10 cellular contexts compared by ENCODE assay signal in the genomic region with DNA sequence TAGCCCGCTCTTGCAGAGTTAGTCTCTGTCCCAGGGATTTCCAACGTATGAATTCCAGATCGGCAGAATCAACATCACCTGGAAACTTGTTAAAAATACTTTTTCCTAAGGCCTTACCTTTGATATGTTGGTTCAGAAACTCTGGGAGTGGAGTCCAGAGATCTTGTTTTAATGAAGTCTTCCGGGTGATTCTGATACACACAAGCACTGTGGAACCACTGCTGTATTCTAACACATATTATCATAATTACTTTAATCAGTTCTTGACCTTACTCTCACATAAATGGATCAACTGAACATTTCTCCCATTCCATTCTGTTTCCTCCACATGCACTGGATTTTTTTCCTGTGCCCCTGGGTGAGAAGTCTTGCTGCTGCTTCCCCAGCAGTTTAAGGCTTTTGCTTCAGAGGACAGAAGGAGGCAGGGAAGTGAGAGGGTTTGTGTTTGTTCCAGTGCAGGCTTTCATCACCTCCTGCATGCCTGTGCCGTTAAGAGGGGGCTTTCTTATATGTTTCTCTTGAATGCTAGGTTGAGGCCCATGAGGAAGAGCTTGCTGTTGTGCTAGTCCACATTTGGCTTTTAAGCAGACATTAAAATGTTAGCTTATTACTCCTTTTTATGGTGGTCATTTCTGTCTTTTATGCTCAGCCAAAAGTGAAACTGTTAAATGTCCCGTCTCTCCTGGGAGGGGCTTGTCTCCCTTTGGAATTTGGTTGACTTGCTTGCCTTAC. TPM values are rescaled to one million over a fixed set of nuclear protein-coding genes. Genes with fewer than 3 reads are reported as not detected.
DNase-seq lines count a peak whose midpoint lies in the region; ATAC-seq, FAIRE-seq and TF ChIP-seq lines count a peak whose summit lies in the region.
"Had no signal": no experiment of that assay in that cellular context is flagged by ENCODE, and none has a peak within 500 bp of the region (broad histone marks: within the 10 kb centered on the region; RNA-seq: fewer than 3 reads in every experiment).

No MANE protein-coding gene starts in this region.

- no peak overlapping the region for H2BK15ac ChIP-seq in mesendoderm (replicated peaks; ENCODE audit: low read depth)

- peaks cover 35% of the 10 kb centered on the region for H3K4me1 Mint-ChIP-seq in dendritic cell treated with granulocyte-macrophage colony-stimulating factor and Interleukin-4, amounts not matched to agents 40 ng/mL and 50 ng/mL, for 4 days (ENCODE audit: low read depth)

- in situ Hi-C loops in HAP-1 (cut with MboI; ENCODE audit: low sequenced_read_pairs): loop anchor here (10.0 kb wide), 1 partner anchor 96 kb away; no protein-coding TSS in a partner anchor

- H2AK5ac ChIP-seq in mesendoderm (ENCODE audit: low read length): no peak overlapping the region

- H3K9me3 ChIP-seq in right atrium auricular region (no peaks in the 10 kb centered on the region), vagina (no peaks in the 10 kb centered on the region), HAP-1 (no peaks in the 10 kb centered on the region)

- no peak overlapping the region for H2BK120ac ChIP-seq in mesendoderm (ENCODE audit: low read depth, low read length)

- no peak for FAIRE-seq in GM19239 (lab: Jason Lieb, UNC)

- no peaks in the 10 kb centered on the region for H3K36me3 Mint-ChIP-seq in dendritic cell treated with granulocyte-macrophage colony-stimulating factor and Interleukin-4, amounts not matched to agents 40 ng/mL and 50 ng/mL, for 4 days (ENCODE audit: low read depth)

- H3K79me2 ChIP-seq in mesendoderm (ENCODE audit: control insufficient read depth, insufficient read depth, low read length): peaks cover 16% of the 10 kb centered on the region

- H3K4me1 ChIP-seq in right atrium auricular region (peaks cover 0 to 43% of the 10 kb centered on the region in 2 donors), mesendoderm (ENCODE audit: control insufficient read depth, low read depth, low read length) (no peaks in the 10 kb centered on the region), vagina (peaks cover 51% of the 10 kb centered on the region), HAP-1 (peaks cover 18% of the 10 kb centered on the region; the same call in 1 of the 2 replicates)

- H3K79me1 ChIP-seq in mesendoderm (ENCODE audit: low read length): peaks cover 10% of the 10 kb centered on the region

- H4K5ac ChIP-seq in mesendoderm (ENCODE audit: low read length): no peak overlapping the region

- no peaks in the 10 kb centered on the region for H3K27me3 Mint-ChIP-seq in dendritic cell treated with granulocyte-macrophage colony-stimulating factor and Interleukin-4, amounts not matched to agents 40 ng/mL and 50 ng/mL, for 4 days

- intact Hi-C loops in Right ventricle myocardium inferior (cut with DNase I): no loop called here
- intact Hi-C loops in dendritic cell treated with granulocyte-macrophage colony-stimulating factor and Interleukin-4, amounts not matched to agents 40 ng/mL and 50 ng/mL, for 4 days (cut with micrococcal nuclease): no loop called here
- intact Hi-C loops in vagina (cut with DNase I): no loop called here

- peak overlapping the region in 1 of 2 donors; percentile 7 for H3K27ac ChIP-seq in right atrium auricular region
- H3K27ac ChIP-seq in mesendoderm (ENCODE audit: low read depth, low read length): no peak overlapping the region
- peak overlapping the region; percentile 9 for H3K27ac ChIP-seq in vagina

- H3K4me3 Mint-ChIP-seq in dendritic cell treated with granulocyte-macrophage colony-stimulating factor and Interleukin-4, amounts not matched to agents 40 ng/mL and 50 ng/mL, for 4 days: peak overlapping the region; percentile 32

- H3K9me3 Mint-ChIP-seq in dendritic cell treated with granulocyte-macrophage colony-stimulating factor and Interleukin-4, amounts not matched to agents 40 ng/mL and 50 ng/mL, for 4 days: no peaks in the 10 kb centered on the region

- no peak overlapping the region for H3K4ac ChIP-seq in mesendoderm (ENCODE audit: low read depth, low read length)

- no peak overlapping the region for H3K56ac ChIP-seq in mesendoderm (ENCODE audit: low read length)

- H3K27me3 ChIP-seq in right atrium auricular region: no peaks in the 10 kb centered on the region
- H3K27me3 ChIP-seq in mesendoderm (ENCODE audit: insufficient read depth, low read length, poor library complexity): no peaks in the 10 kb centered on the region
- H3K27me3 ChIP-seq in vagina: no peaks in the 10 kb centered on the region
- H3K27me3 ChIP-seq in HAP-1 (ENCODE audit: low read depth): no peaks in the 10 kb centered on the region

- DNase-seq in Right ventricle myocardium inferior (ENCODE audit: missing footprints) (no peak), right atrium auricular region (ENCODE audit: low spot score) (no peak), mesendoderm (peak; percentile 40), vagina (ENCODE audit: extremely low spot score in 2 of 2) (no peak), HAP-1 (ENCODE audit: low spot score in 2 of 2) (no peak), GM19239 (ENCODE audit: insufficient read length, low spot score) (no peak)
- DNase-seq in stimulated activated CD4-positive, alpha-beta T cell treated with anti-CD3 and anti-CD28 coated beads, Interleukin-15, amount 100 ng/mL, for 24 hours: no peak
- DNase-seq: erythroblast, SHP77 treated with DMSO at 0.1 percent for 48 hours had no signal

- H3K18ac ChIP-seq in mesendoderm (ENCODE audit: low read length): no peak overlapping the region

- H3K23ac ChIP-seq in mesendoderm (ENCODE audit: low read length): no peak overlapping the region

- H4K8ac ChIP-seq in mesendoderm (ENCODE audit: low read depth, low read length): no peak overlapping the region

- peak; percentile 44 for ATAC-seq in Right ventricle myocardium inferior

- TF ChIP-seq CTCF in right atrium auricular region (IDR thresholded peaks at IDR 0.05) (no peak), vagina (IDR thresholded peaks at IDR 0.05) (no peak)

- H3K4me3 ChIP-seq in right atrium auricular region (peak overlapping the region in 1 of 2 donors; percentile 33), mesendoderm (ENCODE audit: low read length) (no peak overlapping the region), vagina (peak overlapping the region; percentile 15 to 16), HAP-1 (no peak overlapping the region)

- no peak overlapping the region for H3K9ac ChIP-seq in mesendoderm (ENCODE audit: low read length)

- H2BK5ac ChIP-seq in mesendoderm (ENCODE audit: low read length): no peak overlapping the region

- H3K36me3 ChIP-seq in right atrium auricular region (no peaks in the 10 kb centered on the region), mesendoderm (ENCODE audit: control insufficient read depth, insufficient read depth, low read length) (no peaks in the 10 kb centered on the region), vagina (no peaks in the 10 kb centered on the region), HAP-1 (replicated peaks) (no peaks in the 10 kb centered on the region)

- H3K4me2 ChIP-seq in mesendoderm (ENCODE audit: low read length): no peak overlapping the region

- no CpG with 5 or more reads among the region's 6 CpGs for WGBS in mesendoderm (ENCODE audit: extremely low coverage, insufficient coverage, low lambda C conversion rate)

- TF ChIP-seq POLR2A in vagina (IDR thresholded peaks at IDR 0.05): no peak

- peak overlapping the region; percentile 20 for H3K27ac Mint-ChIP-seq in dendritic cell treated with granulocyte-macrophage colony-stimulating factor and Interleukin-4, amounts not matched to agents 40 ng/mL and 50 ng/mL, for 4 days

RNA-seq across cellular contexts. Expression of a gene that starts 32.4 kb away (rescaled TPM):
- total RNA-seq in Right ventricle myocardium inferior (163 TPM), right atrium auricular region (10 to 100 TPM; 77.1 to 91.6 TPM), vagina (62.1 TPM)
- 26.4 TPM for polyA plus RNA-seq in mesendoderm (2013, experiment 1 of 2)
- 28.3 TPM for polyA plus RNA-seq in mesendoderm (2013, experiment 2 of 2)

Comparison
In these comparisons a context has a peak if more than half of its experiments do, and no peak if none do; other contexts are left out.
1. H3K4me3 ChIP-seq: peak in vagina (2 of 2); none in mesendoderm (single experiment) and HAP-1 (single experiment).